In genomic region chr10:122034149-122034756, GRCh38 we compare ENCODE assay signal across 14 cellular contexts. TPM values are rescaled to one million over a fixed set of nuclear protein-coding genes. Genes with fewer than 3 reads are reported as not detected.
DNase-seq lines count a peak whose midpoint lies in the region; FAIRE-seq and TF ChIP-seq lines count a peak whose summit lies in the region.
"Had no signal": no experiment of that assay in that cellular context is flagged by ENCODE, and none has a peak within 500 bp of the region (broad histone marks: within the 10 kb centered on the region; RNA-seq: fewer than 3 reads in every experiment).

No MANE protein-coding gene starts in this region.

- no peaks in the 10 kb centered on the region for H3K9me3 ChIP-seq in endothelial cell of umbilical vein (replicated peaks; ENCODE audit: control insufficient read depth, insufficient read depth, low read length)
- no peaks in the 10 kb centered on the region for H3K9me3 ChIP-seq in osteoblast (ENCODE audit: low read depth, low read length)
- no peaks in the 10 kb centered on the region for H3K9me3 ChIP-seq in adrenal gland (replicated peaks in 1 of 3)
- H3K9me3 ChIP-seq: SJCRH30, thoracic aorta had no signal

- dilution Hi-C loops in endothelial cell of umbilical vein (cut with MboI; ENCODE audit: extremely low pct_ligation_motif_present, low sequenced_read_pairs): no loop called here

- H3K4me3 ChIP-seq in endothelial cell of umbilical vein (replicated peaks in 1 of 3; ENCODE audit: insufficient read depth in 1 of 3, low read depth in 1 of 3, low read length in 3 of 3) (no peak overlapping the region), osteoblast (ENCODE audit: insufficient read depth, low read length) (no peak overlapping the region), adrenal gland (no peak overlapping the region)
- H3K4me3 ChIP-seq: SJCRH30, thoracic aorta had no signal

- 67 to 75% (median 70%) methylated on average over 6 of the region's 6 CpGs for WGBS in adrenal gland, 4 donors

- no peak for TF ChIP-seq CTCF in endothelial cell of umbilical vein (IDR thresholded peaks at IDR 0.05; ENCODE audit: extremely low read depth in 1 of 2, insufficient read depth in 1 of 2, low read depth in 1 of 2, low read length in 2 of 2)
- no peak for TF ChIP-seq CTCF in osteoblast (IDR thresholded peaks at IDR 0.05; ENCODE audit: extremely low read depth, low read depth, low read length)
- TF ChIP-seq CTCF in adrenal gland (IDR thresholded peaks at IDR 0.05): no peak

- no TSS peak for BruUV-seq in endothelial cell of umbilical vein (replicated peaks; lab: Mats Ljungman, UMichigan)

- CTCF ChIA-PET in endothelial cell of umbilical vein (lab: Charles Lee): no interaction called here

- TF ChIP-seq POLR2A in endothelial cell of umbilical vein (IDR thresholded peaks at IDR 0.05; ENCODE audit: low read depth, low read length): no peak
- no peak for TF ChIP-seq POLR2A in adrenal gland (IDR thresholded peaks at IDR 0.05)

- H3K27me3 ChIP-seq in endothelial cell of umbilical vein (ENCODE audit: control insufficient read depth in 2 of 2, insufficient read depth in 2 of 2, low read length in 2 of 2) (peaks cover 2 to 3% of the 10 kb centered on the region in 2 experiments), osteoblast (ENCODE audit: insufficient read depth, low read length) (peaks cover 17% of the 10 kb centered on the region), adrenal gland (peaks cover 11% of the 10 kb centered on the region)

- H3K4me1 ChIP-seq in endothelial cell of umbilical vein (ENCODE audit: control insufficient read depth, extremely low read depth, insufficient read depth, low read length): no peaks in the 10 kb centered on the region
- H3K4me1 ChIP-seq in osteoblast (ENCODE audit: insufficient read depth, low read length): no peaks in the 10 kb centered on the region
- no peaks in the 10 kb centered on the region for H3K4me1 ChIP-seq in adrenal gland (replicated peaks in 1 of 2)
- H3K4me1 ChIP-seq: SJCRH30 had no signal

- no peaks in the 10 kb centered on the region for H3K9me1 ChIP-seq in endothelial cell of umbilical vein (replicated peaks; ENCODE audit: control insufficient read depth, extremely low read depth, insufficient read depth, low read length)

- H3K36me3 ChIP-seq in endothelial cell of umbilical vein (ENCODE audit: control insufficient read depth in 2 of 2, extremely low read depth in 1 of 2, insufficient read depth in 2 of 2, low read length in 2 of 2): no peaks in the 10 kb centered on the region
- no peaks in the 10 kb centered on the region for H3K36me3 ChIP-seq in osteoblast (ENCODE audit: insufficient read depth, low read length)
- H3K36me3 ChIP-seq in adrenal gland (replicated peaks in 1 of 2): no peaks in the 10 kb centered on the region
- H3K36me3 ChIP-seq: SJCRH30, thoracic aorta had no signal

- no peaks in the 10 kb centered on the region for H4K20me1 ChIP-seq in endothelial cell of umbilical vein (replicated peaks; ENCODE audit: control insufficient read depth, extremely low read depth, insufficient read depth, low read length)
- no peaks in the 10 kb centered on the region for H4K20me1 ChIP-seq in osteoblast (ENCODE audit: insufficient read depth, low read length)

- H3K79me2 ChIP-seq in endothelial cell of umbilical vein (ENCODE audit: control insufficient read depth, insufficient read depth, low read length): no peaks in the 10 kb centered on the region
- H3K79me2 ChIP-seq in osteoblast (ENCODE audit: insufficient read depth, low read length): no peaks in the 10 kb centered on the region

- POLR2A ChIA-PET in endothelial cell of umbilical vein (lab: Charles Lee): no interaction called here

- no peak overlapping the region for H2AFZ ChIP-seq in endothelial cell of umbilical vein (ENCODE audit: low read depth, low read length)
- no peak overlapping the region for H2AFZ ChIP-seq in osteoblast (ENCODE audit: low read length)

- H3K27ac ChIP-seq in endothelial cell of umbilical vein (ENCODE audit: insufficient read depth, low read depth, low read length) (no peak overlapping the region), osteoblast (ENCODE audit: low read depth, low read length) (no peak overlapping the region), adrenal gland (no peak overlapping the region)
- H3K27ac ChIP-seq: SJCRH30, thoracic aorta had no signal

- no peak for FAIRE-seq in endothelial cell of umbilical vein (lab: Jason Lieb, UNC)

- H3K4me2 ChIP-seq in endothelial cell of umbilical vein (ENCODE audit: insufficient read depth, low read length): no peak overlapping the region
- H3K4me2 ChIP-seq in osteoblast (ENCODE audit: insufficient read depth, low read length): no peak overlapping the region

- intact Hi-C loops in endothelial cell of umbilical vein (cut with micrococcal nuclease) (no loop called here), adrenal gland (cut with DNase I) (no loop called here)

- DNase-seq in ELR (ENCODE audit: low read depth) (peak; percentile 84), LoVo (ENCODE audit: low spot score) (peak; percentile 45), endothelial cell of umbilical vein (ENCODE audit: low read depth, low spot score) (no peak), osteoblast (ENCODE audit: insufficient read length, low spot score, missing footprints) (peak; percentile 89), GF-D8 (lab: John Stamatoyannopoulos, UW) (no peak), NCI-H2227 treated with DMSO at 0.1 percent for 48 hours (lab: John Stamatoyannopoulos, UW) (no peak), adrenal gland (no peak), NCI-H446 (lab: John Stamatoyannopoulos, UW) (no peak)
- DNase-seq: activated B cell treated with CpG ODN at 0.5 μM for 24 hours, anterior cingulate cortex, NCI-H1105, NCI-H526, SJCRH30 had no signal

- no peak overlapping the region for H3K9ac ChIP-seq in endothelial cell of umbilical vein (replicated peaks; ENCODE audit: extremely low read depth, insufficient read depth, low read length)

TF ChIP-seq in endothelial cell of umbilical vein, 7 proteins besides CTCF, POLR2A, EP300 and RAD21:
- TF ChIP-seq FOS (IDR thresholded peaks at IDR 0.05; ENCODE audit: borderline replicate concordance, insufficient read depth, low read length) (peak; percentile 29), MYC (IDR thresholded peaks at IDR 0.05; ENCODE audit: low read depth, low read length) (no peak), JUN (IDR thresholded peaks at IDR 0.05; ENCODE audit: borderline replicate concordance, insufficient read depth, insufficient read length, low read depth) (peak; percentile 39)

RNA-seq across cellular contexts. Expression of gene TACC2, which starts 45.3 kb away (rescaled TPM):
- total RNA-seq in endothelial cell of umbilical vein: 39.9 and 46.2 TPM in 2 replicates
- 11.1 and 14.4 TPM in 2 replicates for polyA plus RNA-seq in endothelial cell of umbilical vein
- 18.4 and 22.0 TPM in 2 replicates for polyA plus RNA-seq in endothelial cell of umbilical vein (2011; cell fraction: cytosol; rRNA removed)
- 47.9 and 58.5 TPM in 2 replicates for polyA plus RNA-seq in endothelial cell of umbilical vein (2011; cell fraction: nucleus; rRNA removed)
- polyA plus RNA-seq in endothelial cell of umbilical vein (2012): 24.3 and 32.8 TPM in 2 replicates
- polyA minus RNA-seq in endothelial cell of umbilical vein: 11.6 and 20.8 TPM in 2 replicates
- 11.2 TPM for polyA minus RNA-seq in endothelial cell of umbilical vein (2011; cell fraction: cytosol; rRNA and poly(A)+ RNA removed)
- polyA minus RNA-seq in endothelial cell of umbilical vein (2011; cell fraction: nucleus; rRNA and poly(A)+ RNA removed): 32.5 and 36.4 TPM in 2 replicates
- total RNA-seq in osteoblast: 5.0 and 5.8 TPM in 2 replicates
- total RNA-seq in adrenal gland: 10 to 100 TPM; 11.4 to 27.8 (median 25.1) TPM
- 10 to 100 TPM; 28.9 to 45.7 (median 42.0) TPM for polyA plus RNA-seq in adrenal gland
- total RNA-seq: activated B cell treated with CpG ODN at 0.5 μM for 24 hours had no signal

RNA-seq across cellular contexts. Expression of gene NSMCE4A, which starts 59.2 kb away (rescaled TPM):
- total RNA-seq in endothelial cell of umbilical vein (51.0 and 52.0 TPM in 2 replicates), osteoblast (25.7 and 28.9 TPM in 2 replicates), adrenal gland (10 to 100 TPM; 25.6 to 83.6 (median 38.3) TPM)
- polyA plus RNA-seq in endothelial cell of umbilical vein (36.1 and 36.8 TPM in 2 replicates), adrenal gland (10 to 100 TPM; 37.8 to 94.8 (median 80.4) TPM)
- polyA plus RNA-seq in endothelial cell of umbilical vein (2011; cell fraction: cytosol; rRNA removed): 41.2 and 47.7 TPM in 2 replicates
- polyA plus RNA-seq in endothelial cell of umbilical vein (2011; cell fraction: nucleus; rRNA removed): 192 and 240 TPM in 2 replicates
- polyA plus RNA-seq in endothelial cell of umbilical vein (2012): 42.0 and 53.7 TPM in 2 replicates
- polyA minus RNA-seq in endothelial cell of umbilical vein: 13.2 and 15.1 TPM in 2 replicates
- polyA minus RNA-seq in endothelial cell of umbilical vein (2011; cell fraction: cytosol; rRNA and poly(A)+ RNA removed): 17.4 TPM
- 27.4 and 39.6 TPM in 2 replicates for polyA minus RNA-seq in endothelial cell of umbilical vein (2011; cell fraction: nucleus; rRNA and poly(A)+ RNA removed)

Comparison
In these comparisons a context has a peak if more than half of its experiments do, and no peak if none do; other contexts are left out.
1. DNase-seq: peak in ELR (single experiment), LoVo (single experiment) and osteoblast (single experiment); none in endothelial cell of umbilical vein (single experiment), GF-D8 (single experiment), NCI-H2227 treated with DMSO at 0.1 percent for 48 hours (single experiment), adrenal gland (0 of 7) and NCI-H446 (0 of 2).